Comparison of ENCODE assay signal across 8 cellular contexts in genomic region chr2:176554107-176555048, GRCh38.
DNase-seq lines count a peak whose midpoint lies in the region; ATAC-seq, FAIRE-seq and TF ChIP-seq lines count a peak whose summit lies in the region.

No MANE protein-coding gene starts in this region.

- in situ Hi-C loops in Caki2 (cut with HindIII; ENCODE audit: low pct_unique_long_range_greater_than_20kb, low sequenced_read_pairs) = no loop called here

- peaks cover 46% of the 10 kb centered on the region for H3K27me3 Mint-ChIP-seq in activated CD8-positive, alpha-beta T cell treated with anti-CD3 and anti-CD28 coated beads for 36 hours

- intact Hi-C loops in activated CD8-positive, alpha-beta T cell treated with anti-CD3 and anti-CD28 coated beads for 36 hours (cut with micrococcal nuclease) = loop anchor here (5.0 kb wide), 1 partner anchor 412 kb away; no protein-coding TSS in a partner anchor
- intact Hi-C loops in endothelial cell of umbilical vein (cut with micrococcal nuclease) = loop anchor here (1.0 to 10.0 kb wide), 12 partner anchors 29 to 595 kb away; partner anchors contain the start of gene HOXD1

- H3K4me3 ChIP-seq in endothelial cell of umbilical vein (replicated peaks in 1 of 3; ENCODE audit: insufficient read depth in 1 of 3, low read depth in 1 of 3, low read length in 3 of 3) (peak overlapping the region; percentile 11 to 48 (median 44)), mesodermal cell (ENCODE audit: extremely low read depth, insufficient read depth, low read length, poor library complexity, severe bottlenecking) (peak overlapping the region; percentile 21)

- BruUV-seq in endothelial cell of umbilical vein (replicated peaks; lab: Mats Ljungman, UMichigan) = no TSS peak

- H3K79me2 ChIP-seq in endothelial cell of umbilical vein (ENCODE audit: control insufficient read depth, insufficient read depth, low read length) = no peaks in the 10 kb centered on the region

- DNase-seq in Caki2 (ENCODE audit: low read depth) (peak; percentile 66), HEK293T (ENCODE audit: extremely low spot score) (peak; percentile 65), NCI-H2227 treated with DMSO at 0.1 percent for 48 hours (lab: John Stamatoyannopoulos, UW) (peak; percentile 89), endothelial cell of umbilical vein (ENCODE audit: low read depth, low spot score) (peak; percentile 89), superior temporal gyrus (ENCODE audit: extremely low spot score) (peak; percentile 83)
- DNase-seq in activated CD8-positive, alpha-beta T cell treated with anti-CD3 and anti-CD28 coated beads for 36 hours = peak; percentile 49

- peak overlapping the region; percentile 77 for H3K4me3 Mint-ChIP-seq in activated CD8-positive, alpha-beta T cell treated with anti-CD3 and anti-CD28 coated beads for 36 hours

- H3K4me2 ChIP-seq in endothelial cell of umbilical vein (ENCODE audit: insufficient read depth, low read length) = peak overlapping the region; percentile 90

- H3K4me1 ChIP-seq in endothelial cell of umbilical vein (ENCODE audit: control insufficient read depth, extremely low read depth, insufficient read depth, low read length) (peaks cover 13% of the 10 kb centered on the region), mesodermal cell (ENCODE audit: control insufficient read depth, insufficient read depth, low read length, poor library complexity, severe bottlenecking) (no peaks in the 10 kb centered on the region)

- no peaks in the 10 kb centered on the region for H3K27me3 ChIP-seq in endothelial cell of umbilical vein (ENCODE audit: control insufficient read depth in 2 of 2, insufficient read depth in 2 of 2, low read length in 2 of 2)

- ATAC-seq in activated CD8-positive, alpha-beta T cell treated with anti-CD3 and anti-CD28 coated beads for 36 hours = peak; percentile 65
- no peak for ATAC-seq in HG02571 (IDR thresholded peaks at IDR 0.05; ENCODE audit: unreplicated experiment)

- peak; percentile 85 for TF ChIP-seq CTCF in activated CD8-positive, alpha-beta T cell treated with anti-CD3 and anti-CD28 coated beads for 36 hours (IDR thresholded peaks at IDR 0.05)
- peak; percentile 47 to 65 for TF ChIP-seq CTCF in endothelial cell of umbilical vein (IDR thresholded peaks at IDR 0.05; ENCODE audit: extremely low read depth in 1 of 2, insufficient read depth in 1 of 2, low read depth in 1 of 2, low read length in 2 of 2)

- no peaks in the 10 kb centered on the region for H3K36me3 Mint-ChIP-seq in activated CD8-positive, alpha-beta T cell treated with anti-CD3 and anti-CD28 coated beads for 36 hours (ENCODE audit: low read depth)

- H3K9me3 Mint-ChIP-seq in activated CD8-positive, alpha-beta T cell treated with anti-CD3 and anti-CD28 coated beads for 36 hours = no peaks in the 10 kb centered on the region

- FAIRE-seq in endothelial cell of umbilical vein (lab: Jason Lieb, UNC) = no peak

- peak overlapping the region; percentile 67 for H3K27ac Mint-ChIP-seq in activated CD8-positive, alpha-beta T cell treated with anti-CD3 and anti-CD28 coated beads for 36 hours

- H3K36me3 ChIP-seq in endothelial cell of umbilical vein (ENCODE audit: control insufficient read depth in 2 of 2, extremely low read depth in 1 of 2, insufficient read depth in 2 of 2, low read length in 2 of 2) (no peaks in the 10 kb centered on the region), mesodermal cell (ENCODE audit: control insufficient read depth, insufficient read depth, low read length) (no peaks in the 10 kb centered on the region)

- no peaks in the 10 kb centered on the region for H4K20me1 ChIP-seq in endothelial cell of umbilical vein (replicated peaks; ENCODE audit: control insufficient read depth, extremely low read depth, insufficient read depth, low read length)

- CTCF ChIA-PET in HEK293T (lab: Yijun Ruan, JAX) = interaction anchor here (0.6 to 2.2 kb wide), 20 partner anchors 10 to 1857 kb away, joined by 3 to 17 read pairs (median 3); no protein-coding TSS in a partner anchor
- CTCF ChIA-PET in activated CD8-positive, alpha-beta T cell treated with anti-CD3 and anti-CD28 coated beads for 36 hours (lab: Charles Lee) = interaction anchor here (0.6 to 2.9 kb wide), 56 partner anchors 8 to 1412 kb away, joined by 3 to 32 read pairs (median 5); partner anchors contain the start of genes HOXD8 and MTX2
- CTCF ChIA-PET in endothelial cell of umbilical vein (lab: Charles Lee) = interaction anchor here (0.6 to 3.8 kb wide), 96 partner anchors 10 to 595 kb away, joined by 3 to 243 read pairs (median 5); partner anchors contain the start of genes HOXD1, HOXD10, HOXD4 and HOXD8

- peaks cover 7% of the 10 kb centered on the region for H3K4me1 Mint-ChIP-seq in activated CD8-positive, alpha-beta T cell treated with anti-CD3 and anti-CD28 coated beads for 36 hours (ENCODE audit: low read depth)

- peak overlapping the region; percentile 96 for H2AFZ ChIP-seq in endothelial cell of umbilical vein (ENCODE audit: low read depth, low read length)

- POLR2A ChIA-PET in HEK293T (lab: Yijun Ruan, JAX) (interaction anchor here (0.7 to 1.9 kb wide), 8 partner anchors 12 to 417 kb away, joined by 3 to 13 read pairs (median 5); no protein-coding TSS in a partner anchor), endothelial cell of umbilical vein (lab: Charles Lee) (interaction anchor here (0.9 to 2.6 kb wide), 7 partner anchors 8 to 424 kb away, joined by 3 to 13 read pairs (median 3); no protein-coding TSS in a partner anchor)
- POLR2A ChIA-PET in activated CD8-positive, alpha-beta T cell treated with anti-CD3 and anti-CD28 coated beads for 36 hours (lab: Charles Lee) = interaction anchor here (0.6 kb wide), 2 partner anchors 422 to 432 kb away, joined by 3 read pairs; no protein-coding TSS in a partner anchor

- H3K9ac ChIP-seq in endothelial cell of umbilical vein (replicated peaks; ENCODE audit: extremely low read depth, insufficient read depth, low read length) = peak overlapping the region; percentile 73

- WGBS in mesodermal cell (ENCODE audit: insufficient coverage in 2 of 2), 2 experiments = 29 to 38% methylated on average over 5 to 9 of the region's 17 CpGs

- no peaks in the 10 kb centered on the region for H3K9me1 ChIP-seq in endothelial cell of umbilical vein (replicated peaks; ENCODE audit: control insufficient read depth, extremely low read depth, insufficient read depth, low read length)

- no peaks in the 10 kb centered on the region for H3K9me3 ChIP-seq in endothelial cell of umbilical vein (replicated peaks; ENCODE audit: control insufficient read depth, insufficient read depth, low read length)
- no peaks in the 10 kb centered on the region for H3K9me3 ChIP-seq in mesodermal cell (ENCODE audit: control insufficient read depth, low read length)

- dilution Hi-C loops in endothelial cell of umbilical vein (cut with MboI; ENCODE audit: extremely low pct_ligation_motif_present, low sequenced_read_pairs) = loop anchor here (25.0 kb wide), 1 partner anchor 583 kb away; no protein-coding TSS in a partner anchor

- H3K27ac ChIP-seq in endothelial cell of umbilical vein (ENCODE audit: insufficient read depth, low read depth, low read length) (peak overlapping the region; percentile 77), mesodermal cell (ENCODE audit: low read depth, low read length, severe bottlenecking) (peak overlapping the region; percentile 11)

- no peak for TF ChIP-seq POLR2A in endothelial cell of umbilical vein (IDR thresholded peaks at IDR 0.05; ENCODE audit: low read depth, low read length)

TF ChIP-seq in HEK293T, 16 proteins besides CTCF, POLR2A, EP300 and RAD21:
- TF ChIP-seq FOXM1 (IDR thresholded peaks at IDR 0.05; ENCODE audit: borderline replicate concordance) (no peak), ARNT (IDR thresholded peaks at IDR 0.05) (no peak), PKNOX1 (IDR thresholded peaks at IDR 0.05) (no peak), ELF4 (IDR thresholded peaks at IDR 0.05) (no peak), ZNF384 (IDR thresholded peaks at IDR 0.05) (no peak), L3MBTL2 (conservative IDR thresholded peaks at IDR 0.05) (peak; percentile 42; the same call in 1 of the 2 replicates)

TF ChIP-seq in endothelial cell of umbilical vein, 7 proteins besides CTCF, POLR2A, EP300 and RAD21:
- TF ChIP-seq GATA2 (IDR thresholded peaks at IDR 0.05; ENCODE audit: insufficient read depth, insufficient read length, low read depth, low read length) (no peak), EZH2 (IDR thresholded peaks at IDR 0.05; ENCODE audit: borderline replicate concordance, low read depth, low read length, severe bottlenecking) (no peak), MYC (IDR thresholded peaks at IDR 0.05; ENCODE audit: low read depth, low read length) (no peak), JUN (IDR thresholded peaks at IDR 0.05; ENCODE audit: borderline replicate concordance, insufficient read depth, insufficient read length, low read depth) (no peak), FOS (IDR thresholded peaks at IDR 0.05; ENCODE audit: borderline replicate concordance, insufficient read depth, low read length) (no peak), MAX (IDR thresholded peaks at IDR 0.05; ENCODE audit: insufficient read depth, insufficient read length) (no peak), POLR2AphosphoS5 (IDR thresholded peaks at IDR 0.05; ENCODE audit: insufficient read depth, low read depth, low read length) (no peak)
